ENCODE assay signal across 12 cellular contexts in the genomic region with DNA sequence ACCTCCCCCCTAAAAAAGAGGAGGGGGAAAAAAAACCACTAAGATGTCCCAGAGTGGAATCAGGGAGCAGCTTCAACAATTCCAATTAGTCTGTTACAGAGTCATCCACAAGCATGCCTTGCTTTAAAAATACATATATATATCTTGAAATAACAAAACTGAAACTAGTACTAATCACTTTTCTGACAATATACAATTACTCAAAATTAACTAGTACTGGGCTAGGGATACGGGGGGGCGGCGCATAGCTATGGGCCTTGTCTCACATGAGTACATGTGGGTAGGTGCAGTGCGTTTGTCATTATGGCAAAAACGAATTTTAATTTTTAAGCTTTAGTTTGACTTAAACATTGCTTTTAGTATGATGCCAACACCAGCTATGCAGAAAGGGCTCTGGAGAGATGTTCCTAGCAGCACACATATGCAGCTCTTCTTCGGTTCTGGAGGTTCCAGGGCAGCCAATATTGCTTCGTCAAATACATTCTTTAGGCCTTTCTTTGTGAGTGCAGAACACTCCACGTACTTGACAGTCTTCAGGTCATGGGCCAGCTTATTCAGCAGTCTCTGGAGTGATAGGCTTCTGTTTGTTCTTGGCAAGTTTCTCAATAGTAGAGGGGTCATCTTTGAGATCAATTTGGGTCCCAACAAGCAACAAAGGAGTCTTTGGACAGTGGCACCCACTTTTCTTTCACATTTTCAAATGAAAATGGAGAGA. TPM values are rescaled to one million over a fixed set of nuclear protein-coding genes. Genes with fewer than 3 reads are reported as not detected.
A peak's percentile ranks its signal among the peaks of the same experiment; 100 is the strongest.
DNase-seq lines count a peak whose midpoint lies in the region; ATAC-seq lines count a peak whose summit lies in the region.
"Had no signal": no experiment of that assay in that cellular context is flagged by ENCODE, and none has a peak within 500 bp of the region (broad histone marks: within the 10 kb centered on the region; RNA-seq: fewer than 3 reads in every experiment).

No MANE protein-coding gene starts in this region.

- no peaks in the 10 kb centered on the region for H3K9me3 ChIP-seq in mesodermal cell (ENCODE audit: control insufficient read depth, low read length)
- H3K9me3 ChIP-seq: ovary had no signal

- H3K27me3 Mint-ChIP-seq in activated naive CD4-positive, alpha-beta T cell treated with anti-CD3 and anti-CD28 coated beads, Interleukin-2, amount 50 U/mL, for 24 hours: no peaks in the 10 kb centered on the region
- H3K27me3 Mint-ChIP-seq: stimulated activated naive CD8-positive, alpha-beta T cell treated with anti-CD3 and anti-CD28 coated beads, Interleukin-15, amount 100 ng/mL, for 72 hours had no signal

- peaks cover 60% of the 10 kb centered on the region for H3K36me3 ChIP-seq in mesodermal cell (ENCODE audit: control insufficient read depth, insufficient read depth, low read length)
- H3K36me3 ChIP-seq: ovary had no signal

- H3K36me3 Mint-ChIP-seq in activated naive CD4-positive, alpha-beta T cell treated with anti-CD3 and anti-CD28 coated beads, Interleukin-2, amount 50 U/mL, for 24 hours: peaks cover 6% of the 10 kb centered on the region

- H3K4me1 Mint-ChIP-seq in activated naive CD4-positive, alpha-beta T cell treated with anti-CD3 and anti-CD28 coated beads, Interleukin-2, amount 50 U/mL, for 24 hours: peaks cover 56% of the 10 kb centered on the region

- 87 to 92% methylated on average over 5 to 8 of the region's 8 CpGs for WGBS in mesodermal cell (ENCODE audit: insufficient coverage in 2 of 2), 2 experiments

- no peaks in the 10 kb centered on the region for H3K9me3 Mint-ChIP-seq in activated naive CD4-positive, alpha-beta T cell treated with anti-CD3 and anti-CD28 coated beads, Interleukin-2, amount 50 U/mL, for 24 hours
- H3K9me3 Mint-ChIP-seq: stimulated activated naive CD8-positive, alpha-beta T cell treated with anti-CD3 and anti-CD28 coated beads, Interleukin-15, amount 100 ng/mL, for 72 hours had no signal

- no peak for ATAC-seq in HG02885 (IDR thresholded peaks at IDR 0.05; ENCODE audit: poor library complexity, unreplicated experiment)
- ATAC-seq: stimulated activated naive CD8-positive, alpha-beta T cell treated with anti-CD3 and anti-CD28 coated beads, Interleukin-15, amount 100 ng/mL, for 72 hours had no signal

- peak; percentile 17 for DNase-seq in stimulated activated CD4-positive, alpha-beta T cell treated with anti-CD3 and anti-CD28 coated beads, Interleukin-12 subunit alpha, Interleukin-12 subunit beta, amount 100 ng/mL, for 4 hours
- DNase-seq in stimulated activated CD4-positive, alpha-beta T cell treated with anti-CD3 and anti-CD28 coated beads, Interleukin-2, amount 100 ng/mL, for 48 hours: no peak
- DNase-seq in substantia nigra (lab: John Stamatoyannopoulos, UW) (no peak), DMS153 treated with DMSO at 0.1 percent for 48 hours (lab: John Stamatoyannopoulos, UW; ENCODE audit: unreplicated experiment) (no peak), medulla oblongata (ENCODE audit: extremely low spot score) (no peak)
- DNase-seq: activated CD8-positive, alpha-beta memory T cell treated with anti-CD3 and anti-CD28 coated beads, Interleukin-2, amount 50 U/mL, for 4 hours; NCI-H226; ovary; stimulated activated naive CD8-positive, alpha-beta T cell treated with anti-CD3 and anti-CD28 coated beads, Interleukin-15, amount 100 ng/mL, for 72 hours had no signal

- H3K4me3 Mint-ChIP-seq in activated naive CD4-positive, alpha-beta T cell treated with anti-CD3 and anti-CD28 coated beads, Interleukin-2, amount 50 U/mL, for 24 hours: no peak overlapping the region
- H3K4me3 Mint-ChIP-seq: stimulated activated naive CD8-positive, alpha-beta T cell treated with anti-CD3 and anti-CD28 coated beads, Interleukin-15, amount 100 ng/mL, for 72 hours had no signal

- H3K27ac Mint-ChIP-seq in activated naive CD4-positive, alpha-beta T cell treated with anti-CD3 and anti-CD28 coated beads, Interleukin-2, amount 50 U/mL, for 24 hours: peak overlapping the region; percentile 56

- H3K27ac ChIP-seq in mesodermal cell (ENCODE audit: low read depth, low read length, severe bottlenecking) (peak overlapping the region; percentile 10), substantia nigra (ENCODE audit: low read depth, low read length, poor library complexity, severe bottlenecking) (peak overlapping the region; percentile 45)
- H3K27ac ChIP-seq: ovary had no signal

- H3K4me3 ChIP-seq in mesodermal cell (ENCODE audit: extremely low read depth, insufficient read depth, low read length, poor library complexity, severe bottlenecking): no peak overlapping the region
- H3K4me3 ChIP-seq: ovary had no signal

- H3K4me1 ChIP-seq in mesodermal cell (ENCODE audit: control insufficient read depth, insufficient read depth, low read length, poor library complexity, severe bottlenecking): peaks cover 23% of the 10 kb centered on the region

RNA-seq across cellular contexts. Expression of a gene that starts 38.8 kb away (rescaled TPM):
- polyA plus RNA-seq in mesodermal cell (2013, experiment 1 of 2): 44.3 TPM
- polyA plus RNA-seq in mesodermal cell (2013, experiment 2 of 2): 41.9 TPM
